ENCODE assay signal across 1 cellular context in genomic region chr1:17191990-17192242, GRCh38.
TF ChIP-seq lines count a peak whose summit lies in the region.

No MANE protein-coding gene starts in this region.

TF ChIP-seq in HCT116, 20 proteins besides CTCF, POLR2A, EP300 and RAD21:
- no peak for TF ChIP-seq ZBTB33 (IDR thresholded peaks at IDR 0.05; ENCODE audit: extremely low read depth, insufficient replicate concordance, low read length)
- TF ChIP-seq SRF (IDR thresholded peaks at IDR 0.05; ENCODE audit: low read depth): no peak
- no peak for TF ChIP-seq ZNF274 (IDR thresholded peaks at IDR 0.05; ENCODE audit: low read depth, low read length)
- no peak for TF ChIP-seq CBX3 (IDR thresholded peaks at IDR 0.05; ENCODE audit: low read depth)
- no peak for TF ChIP-seq ELF1 (IDR thresholded peaks at IDR 0.05; ENCODE audit: borderline replicate concordance, low read depth)
- no peak for TF ChIP-seq ZFX (IDR thresholded peaks at IDR 0.05)
- no peak for TF ChIP-seq REST (IDR thresholded peaks at IDR 0.05; ENCODE audit: low read depth)
- no peak for TF ChIP-seq EZH2phosphoT487 (IDR thresholded peaks at IDR 0.05; ENCODE audit: borderline replicate concordance)
- no peak for TF ChIP-seq POLR2AphosphoS5 (IDR thresholded peaks at IDR 0.05; ENCODE audit: low read depth, low read length)
- TF ChIP-seq FOSL1 (IDR thresholded peaks at IDR 0.05; ENCODE audit: low read depth): no peak
- no peak for TF ChIP-seq EZH2 (IDR thresholded peaks at IDR 0.05)
- no peak for TF ChIP-seq SP1 (IDR thresholded peaks at IDR 0.05; ENCODE audit: low read depth)
- no peak for TF ChIP-seq TCF7L2 (IDR thresholded peaks at IDR 0.05; ENCODE audit: borderline replicate concordance, extremely low read depth, insufficient read depth, insufficient read length)
- TF ChIP-seq ATF3 (IDR thresholded peaks at IDR 0.05): no peak
- no peak for TF ChIP-seq CEBPB (IDR thresholded peaks at IDR 0.05; ENCODE audit: low read depth)
- no peak for TF ChIP-seq JUND (IDR thresholded peaks at IDR 0.05)
- TF ChIP-seq YY1 (IDR thresholded peaks at IDR 0.05; ENCODE audit: extremely low read depth, insufficient replicate concordance, low read depth, low read length): no peak
- no peak for TF ChIP-seq MAX (IDR thresholded peaks at IDR 0.05)
